1 cellular context compared by ENCODE assay signal in the genomic region with DNA sequence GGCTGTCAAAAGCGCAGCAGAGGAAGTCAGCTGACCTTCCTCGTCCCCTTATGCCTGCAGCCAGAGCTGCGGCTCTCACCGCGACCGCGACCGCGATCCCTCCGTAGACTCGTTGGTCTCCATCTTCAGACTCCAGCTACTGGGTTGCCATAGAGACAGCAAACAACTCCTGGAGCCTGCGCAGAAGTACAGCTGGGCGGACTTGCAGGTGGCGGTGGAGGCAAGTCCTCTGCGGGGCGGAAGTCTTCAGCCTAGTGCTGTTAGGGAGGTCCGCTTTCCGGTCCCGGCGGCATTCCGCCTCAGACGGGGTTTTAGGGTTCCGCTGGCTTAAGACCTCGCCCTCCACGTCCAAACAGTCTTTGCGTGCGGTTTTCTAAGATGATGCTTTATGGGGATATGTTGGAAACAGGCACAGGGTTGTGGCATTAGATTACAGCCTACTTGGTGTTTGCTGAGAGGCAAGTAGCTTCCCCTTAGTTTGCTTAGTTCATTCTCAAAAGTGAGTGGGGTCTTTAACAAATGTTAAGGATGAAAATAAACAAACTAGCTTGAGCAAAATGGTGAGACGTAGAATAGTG.
A peak's percentile ranks its signal among the peaks of the same experiment; 100 is the strongest.
TF ChIP-seq lines count a peak whose summit lies in the region.

A gene with protein sequence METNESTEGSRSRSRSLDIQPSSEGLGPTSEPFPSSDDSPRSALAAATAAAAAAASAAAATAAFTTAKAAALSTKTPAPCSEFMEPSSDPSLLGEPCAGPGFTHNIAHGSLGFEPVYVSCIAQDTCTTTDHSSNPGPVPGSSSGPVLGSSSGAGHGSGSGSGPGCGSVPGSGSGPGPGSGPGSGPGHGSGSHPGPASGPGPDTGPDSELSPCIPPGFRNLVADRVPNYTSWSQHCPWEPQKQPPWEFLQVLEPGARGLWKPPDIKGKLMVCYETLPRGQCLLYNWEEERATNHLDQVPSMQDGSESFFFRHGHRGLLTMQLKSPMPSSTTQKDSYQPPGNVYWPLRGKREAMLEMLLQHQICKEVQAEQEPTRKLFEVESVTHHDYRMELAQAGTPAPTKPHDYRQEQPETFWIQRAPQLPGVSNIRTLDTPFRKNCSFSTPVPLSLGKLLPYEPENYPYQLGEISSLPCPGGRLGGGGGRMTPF (minus strand): TSS at position 238 of the 578 bp plus-strand sequence. CDS start 115 bp downstream, at position 123.

TF ChIP-seq in K562, 482 proteins besides CTCF, POLR2A, EP300 and RAD21 (continued from another document and continues in another):
- no peak for TF ChIP-seq MGA (IDR thresholded peaks at IDR 0.05)
- no peak for TF ChIP-seq NFYB (IDR thresholded peaks at IDR 0.05; ENCODE audit: extremely low read depth, insufficient read length)
- TF ChIP-seq, protein P1, sequence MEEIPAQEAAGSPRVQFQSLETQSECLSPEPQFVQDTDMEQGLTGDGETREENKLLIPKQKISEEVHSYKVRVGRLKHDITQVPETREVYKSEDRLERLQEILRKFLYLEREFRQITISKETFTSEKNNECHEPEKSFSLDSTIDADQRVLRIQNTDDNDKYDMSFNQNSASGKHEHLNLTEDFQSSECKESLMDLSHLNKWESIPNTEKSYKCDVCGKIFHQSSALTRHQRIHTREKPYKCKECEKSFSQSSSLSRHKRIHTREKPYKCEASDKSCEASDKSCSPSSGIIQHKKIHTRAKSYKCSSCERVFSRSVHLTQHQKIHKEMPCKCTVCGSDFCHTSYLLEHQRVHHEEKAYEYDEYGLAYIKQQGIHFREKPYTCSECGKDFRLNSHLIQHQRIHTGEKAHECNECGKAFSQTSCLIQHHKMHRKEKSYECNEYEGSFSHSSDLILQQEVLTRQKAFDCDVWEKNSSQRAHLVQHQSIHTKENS (CRISPR knock-in tag; IDR thresholded peaks at IDR 0.05) = no peak
- TF ChIP-seq MTA2 (IDR thresholded peaks at IDR 0.05; ENCODE audit: low read depth) = no peak
- TF ChIP-seq, protein P2, sequence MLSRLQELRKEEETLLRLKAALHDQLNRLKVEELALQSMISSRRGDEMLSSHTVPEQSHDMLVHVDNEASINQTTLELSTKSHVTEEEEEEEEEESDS (CRISPR knock-in tag; IDR thresholded peaks at IDR 0.05) = no peak
- TF ChIP-seq RBM25 (IDR thresholded peaks at IDR 0.05; ENCODE audit: low read depth, low read length, severe bottlenecking) = no peak
- TF ChIP-seq TCFL5 (CRISPR knock-in tag; conservative IDR thresholded peaks at IDR 0.05) = no peak
- 0 out of 2 replicates have a peak, but pooled peaks have one; percentile 16 for TF ChIP-seq JUND (IDR thresholded peaks at IDR 0.05; ENCODE audit: borderline replicate concordance, low read depth, low read length)
- TF ChIP-seq JUND (tag; IDR thresholded peaks at IDR 0.05; ENCODE audit: borderline replicate concordance, low read depth, low read length) = no peak; the same call in 2 of the 3 replicates
- TF ChIP-seq HMGN3 (IDR thresholded peaks at IDR 0.05; ENCODE audit: borderline replicate concordance, extremely low read depth, insufficient read length, low read depth, low read length) = no peak
- TF ChIP-seq U2AF2 (optimal IDR thresholded peaks at IDR 0.05; ENCODE audit: low read depth, low read length) = no peak
- TF ChIP-seq ARNT (IDR thresholded peaks at IDR 0.05) = no peak
- no peak for TF ChIP-seq ZNF699 (CRISPR knock-in tag; IDR thresholded peaks at IDR 0.05; ENCODE audit: insufficient replicate concordance)
- TF ChIP-seq TRIM24 (IDR thresholded peaks at IDR 0.05) = peak in 1 of 2 experiments; percentile 95; a peak in 2 of 4 replicates
- no peak for TF ChIP-seq BRF1 (IDR thresholded peaks at IDR 0.05; ENCODE audit: borderline replicate concordance, extremely low read depth, insufficient read length)
- no peak for TF ChIP-seq RUNX1 (IDR thresholded peaks at IDR 0.05; ENCODE audit: low read depth)
- no peak for TF ChIP-seq ZNF707 (CRISPR knock-in tag; conservative IDR thresholded peaks at IDR 0.05)
- TF ChIP-seq MCM7 (IDR thresholded peaks at IDR 0.05) = no peak
- TF ChIP-seq ZNF75A (CRISPR knock-in tag; IDR thresholded peaks at IDR 0.05) = no peak
- no peak for TF ChIP-seq ID3 (CRISPR knock-in tag; IDR thresholded peaks at IDR 0.05)
- no peak for TF ChIP-seq ID3 (tag; IDR thresholded peaks at IDR 0.05)
- TF ChIP-seq, protein P3, sequence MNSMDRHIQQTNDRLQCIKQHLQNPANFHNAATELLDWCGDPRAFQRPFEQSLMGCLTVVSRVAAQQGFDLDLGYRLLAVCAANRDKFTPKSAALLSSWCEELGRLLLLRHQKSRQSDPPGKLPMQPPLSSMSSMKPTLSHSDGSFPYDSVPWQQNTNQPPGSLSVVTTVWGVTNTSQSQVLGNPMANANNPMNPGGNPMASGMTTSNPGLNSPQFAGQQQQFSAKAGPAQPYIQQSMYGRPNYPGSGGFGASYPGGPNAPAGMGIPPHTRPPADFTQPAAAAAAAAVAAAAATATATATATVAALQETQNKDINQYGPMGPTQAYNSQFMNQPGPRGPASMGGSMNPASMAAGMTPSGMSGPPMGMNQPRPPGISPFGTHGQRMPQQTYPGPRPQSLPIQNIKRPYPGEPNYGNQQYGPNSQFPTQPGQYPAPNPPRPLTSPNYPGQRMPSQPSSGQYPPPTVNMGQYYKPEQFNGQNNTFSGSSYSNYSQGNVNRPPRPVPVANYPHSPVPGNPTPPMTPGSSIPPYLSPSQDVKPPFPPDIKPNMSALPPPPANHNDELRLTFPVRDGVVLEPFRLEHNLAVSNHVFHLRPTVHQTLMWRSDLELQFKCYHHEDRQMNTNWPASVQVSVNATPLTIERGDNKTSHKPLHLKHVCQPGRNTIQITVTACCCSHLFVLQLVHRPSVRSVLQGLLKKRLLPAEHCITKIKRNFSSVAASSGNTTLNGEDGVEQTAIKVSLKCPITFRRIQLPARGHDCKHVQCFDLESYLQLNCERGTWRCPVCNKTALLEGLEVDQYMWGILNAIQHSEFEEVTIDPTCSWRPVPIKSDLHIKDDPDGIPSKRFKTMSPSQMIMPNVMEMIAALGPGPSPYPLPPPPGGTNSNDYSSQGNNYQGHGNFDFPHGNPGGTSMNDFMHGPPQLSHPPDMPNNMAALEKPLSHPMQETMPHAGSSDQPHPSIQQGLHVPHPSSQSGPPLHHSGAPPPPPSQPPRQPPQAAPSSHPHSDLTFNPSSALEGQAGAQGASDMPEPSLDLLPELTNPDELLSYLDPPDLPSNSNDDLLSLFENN (IDR thresholded peaks at IDR 0.05; ENCODE audit: low read depth in 2 of 2, low read length in 2 of 2) = no peak
- no peak for TF ChIP-seq ZHX1 (conservative IDR thresholded peaks at IDR 0.05; ENCODE audit: low read length)
- no peak for TF ChIP-seq BACH1 (tag; IDR thresholded peaks at IDR 0.05)
- TF ChIP-seq KDM4B (IDR thresholded peaks at IDR 0.05; ENCODE audit: borderline replicate concordance in 2 of 2, low read depth in 1 of 2) = peak in 1 of 2 experiments; percentile 93; a peak in 1 of 4 replicates
- TF ChIP-seq, protein P4, sequence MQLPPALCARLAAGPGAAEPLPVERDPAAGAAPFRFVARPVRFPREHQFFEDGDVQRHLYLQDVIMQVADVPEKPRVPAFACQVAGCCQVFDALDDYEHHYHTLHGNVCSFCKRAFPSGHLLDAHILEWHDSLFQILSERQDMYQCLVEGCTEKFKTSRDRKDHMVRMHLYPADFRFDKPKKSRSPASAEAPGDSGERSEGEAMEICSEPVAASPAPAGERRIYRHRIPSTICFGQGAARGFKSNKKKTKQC (CRISPR knock-in tag; IDR thresholded peaks at IDR 0.05) = no peak
- TF ChIP-seq, protein P5, sequence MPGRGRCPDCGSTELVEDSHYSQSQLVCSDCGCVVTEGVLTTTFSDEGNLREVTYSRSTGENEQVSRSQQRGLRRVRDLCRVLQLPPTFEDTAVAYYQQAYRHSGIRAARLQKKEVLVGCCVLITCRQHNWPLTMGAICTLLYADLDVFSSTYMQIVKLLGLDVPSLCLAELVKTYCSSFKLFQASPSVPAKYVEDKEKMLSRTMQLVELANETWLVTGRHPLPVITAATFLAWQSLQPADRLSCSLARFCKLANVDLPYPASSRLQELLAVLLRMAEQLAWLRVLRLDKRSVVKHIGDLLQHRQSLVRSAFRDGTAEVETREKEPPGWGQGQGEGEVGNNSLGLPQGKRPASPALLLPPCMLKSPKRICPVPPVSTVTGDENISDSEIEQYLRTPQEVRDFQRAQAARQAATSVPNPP (IDR thresholded peaks at IDR 0.05; ENCODE audit: borderline replicate concordance, insufficient read depth, insufficient read length) = no peak
